In genomic region chr2:85704038-85704437, GRCh38 we compare ENCODE assay signal across 29 cellular contexts. TPM values are rescaled to one million over a fixed set of nuclear protein-coding genes. Genes with fewer than 3 reads are reported as not detected.
DNase-seq lines count a peak whose midpoint lies in the region; ATAC-seq and TF ChIP-seq lines count a peak whose summit lies in the region.
"Had no signal": no experiment of that assay in that cellular context is flagged by ENCODE, and none has a peak within 500 bp of the region (broad histone marks: within the 10 kb centered on the region; RNA-seq: fewer than 3 reads in every experiment).

No MANE protein-coding gene starts in this region.

- intact Hi-C loops in dendritic cell treated with granulocyte-macrophage colony-stimulating factor and Interleukin-4, amounts not matched to agents 40 ng/mL and 50 ng/mL, for 4 days (cut with micrococcal nuclease), result no loop called here
- intact Hi-C loops in right cardiac atrium (cut with DNase I) (loop anchor here in 1 of 4 donors (10.0 kb wide), 1 partner anchor 69 kb away; no protein-coding TSS in a partner anchor), aorta (cut with DNase I) (no loop called here)

- H3K4me1 Mint-ChIP-seq in activated CD8-positive, alpha-beta memory T cell treated with anti-CD3 and anti-CD28 coated beads, Interleukin-2, amount 10 ng/mL, durations not matched to agents 7 days and 5 days, result peaks cover 73% of the 10 kb centered on the region
- H3K4me1 Mint-ChIP-seq in dendritic cell treated with granulocyte-macrophage colony-stimulating factor and Interleukin-4, amounts not matched to agents 40 ng/mL and 50 ng/mL, for 4 days (ENCODE audit: low read depth), result peaks cover 69% of the 10 kb centered on the region
- peaks cover 49% of the 10 kb centered on the region for H3K4me1 Mint-ChIP-seq in stimulated activated memory B cell treated with anti-CD40 and anti-IgM and Interleukin-4, amounts not matched to agents 10 μg/mL and 1 μg/mL and 100 μg/mL, for 72 hours

- CTCF ChIA-PET in activated CD8-positive, alpha-beta memory T cell treated with anti-CD3 and anti-CD28 coated beads, Interleukin-2, amount 10 ng/mL, durations not matched to agents 7 days and 5 days (lab: Charles Lee), result interaction anchor here (0.8 to 8.9 kb wide), 7 partner anchors 9 to 110 kb away, joined by 3 to 189 read pairs (median 7); partner anchors contain the start of gene GNLY

- H4K20me1 ChIP-seq in KMS-11 (ENCODE audit: insufficient read depth), result no peaks in the 10 kb centered on the region

- H3K4me3 ChIP-seq in KMS-11 (IDR thresholded peaks at IDR 0.05; ENCODE audit: insufficient read depth, low read depth, low read length) (no peak overlapping the region), right cardiac atrium (ENCODE audit: low read length) (no peak overlapping the region), aorta (ENCODE audit: low read length in 2 of 2) (no peak overlapping the region)
- H3K4me3 ChIP-seq: lung, thyroid gland had no signal

- H3K9me3 ChIP-seq in right cardiac atrium (ENCODE audit: control insufficient read depth, low read length) (no peaks in the 10 kb centered on the region), aorta (ENCODE audit: control insufficient read depth, low read length) (no peaks in the 10 kb centered on the region)
- H3K9me3 ChIP-seq: Peyer's patch, thyroid gland had no signal

- H3K9ac ChIP-seq in KMS-11, result 0 out of 2 replicates have a peak overlapping the region, but pooled peaks have one; percentile 20

- H2AFZ ChIP-seq in KMS-11 (ENCODE audit: low read depth), result no peak overlapping the region

- WGBS in right cardiac atrium, result 92% methylated on average over 3 of the region's 3 CpGs
- 89 to 91% methylated on average over 3 of the region's 3 CpGs for WGBS in aorta, 2 donors

- H3K27me3 Mint-ChIP-seq in activated CD8-positive, alpha-beta memory T cell treated with anti-CD3 and anti-CD28 coated beads, Interleukin-2, amount 10 ng/mL, durations not matched to agents 7 days and 5 days, result peaks cover 10% of the 10 kb centered on the region
- H3K27me3 Mint-ChIP-seq in dendritic cell treated with granulocyte-macrophage colony-stimulating factor and Interleukin-4, amounts not matched to agents 40 ng/mL and 50 ng/mL, for 4 days, result no peaks in the 10 kb centered on the region
- no peaks in the 10 kb centered on the region for H3K27me3 Mint-ChIP-seq in stimulated activated memory B cell treated with anti-CD40 and anti-IgM and Interleukin-4, amounts not matched to agents 10 μg/mL and 1 μg/mL and 100 μg/mL, for 72 hours

- peak overlapping the region; percentile 77 for H3K27ac Mint-ChIP-seq in activated CD8-positive, alpha-beta memory T cell treated with anti-CD3 and anti-CD28 coated beads, Interleukin-2, amount 10 ng/mL, durations not matched to agents 7 days and 5 days
- H3K27ac Mint-ChIP-seq in dendritic cell treated with granulocyte-macrophage colony-stimulating factor and Interleukin-4, amounts not matched to agents 40 ng/mL and 50 ng/mL, for 4 days, result peak overlapping the region; percentile 86
- peak overlapping the region; percentile 64 for H3K27ac Mint-ChIP-seq in stimulated activated memory B cell treated with anti-CD40 and anti-IgM and Interleukin-4, amounts not matched to agents 10 μg/mL and 1 μg/mL and 100 μg/mL, for 72 hours
- H3K27ac Mint-ChIP-seq: activated naive CD8-positive, alpha-beta T cell treated with anti-CD3 and anti-CD28 coated beads for 36 hours; activated T-cell treated with anti-CD3 and anti-CD28 coated beads, Interleukin-2, amount 50 U/mL, for 24 hours had no signal

- peaks cover 6% of the 10 kb centered on the region for H3K36me3 Mint-ChIP-seq in activated CD8-positive, alpha-beta memory T cell treated with anti-CD3 and anti-CD28 coated beads, Interleukin-2, amount 10 ng/mL, durations not matched to agents 7 days and 5 days
- no peaks in the 10 kb centered on the region for H3K36me3 Mint-ChIP-seq in dendritic cell treated with granulocyte-macrophage colony-stimulating factor and Interleukin-4, amounts not matched to agents 40 ng/mL and 50 ng/mL, for 4 days (ENCODE audit: low read depth)
- H3K36me3 Mint-ChIP-seq in stimulated activated memory B cell treated with anti-CD40 and anti-IgM and Interleukin-4, amounts not matched to agents 10 μg/mL and 1 μg/mL and 100 μg/mL, for 72 hours, result no peaks in the 10 kb centered on the region
- H3K36me3 Mint-ChIP-seq: activated naive CD8-positive, alpha-beta T cell treated with anti-CD3 and anti-CD28 coated beads for 36 hours had no signal

- H3K4me1 ChIP-seq in KMS-11 (ENCODE audit: low read depth, poor library complexity, severe bottlenecking) (peaks cover 70% of the 10 kb centered on the region), right cardiac atrium (ENCODE audit: control insufficient read depth, insufficient read depth, low read length) (peaks cover 2% of the 10 kb centered on the region), aorta (ENCODE audit: control insufficient read depth in 1 of 2, insufficient read depth in 2 of 2, low read length in 2 of 2) (no peaks in the 10 kb centered on the region)

- no peak for TF ChIP-seq CTCF in KMS-11 (conservative IDR thresholded peaks at IDR 0.05; ENCODE audit: low read depth, low read length)

- H3K9me3 Mint-ChIP-seq in activated CD8-positive, alpha-beta memory T cell treated with anti-CD3 and anti-CD28 coated beads, Interleukin-2, amount 10 ng/mL, durations not matched to agents 7 days and 5 days (ENCODE audit: low read depth), result no peaks in the 10 kb centered on the region
- H3K9me3 Mint-ChIP-seq in dendritic cell treated with granulocyte-macrophage colony-stimulating factor and Interleukin-4, amounts not matched to agents 40 ng/mL and 50 ng/mL, for 4 days, result peaks cover 6% of the 10 kb centered on the region
- H3K9me3 Mint-ChIP-seq in stimulated activated memory B cell treated with anti-CD40 and anti-IgM and Interleukin-4, amounts not matched to agents 10 μg/mL and 1 μg/mL and 100 μg/mL, for 72 hours, result no peaks in the 10 kb centered on the region
- H3K9me3 Mint-ChIP-seq: activated naive CD8-positive, alpha-beta T cell treated with anti-CD3 and anti-CD28 coated beads for 36 hours; activated T-cell treated with anti-CD3 and anti-CD28 coated beads, Interleukin-2, amount 50 U/mL, for 24 hours had no signal

- no peaks in the 10 kb centered on the region for H3K79me2 ChIP-seq in KMS-11 (ENCODE audit: insufficient read depth, low read depth)

- peak overlapping the region; percentile 68 for H3K4me2 ChIP-seq in KMS-11

- H3K27ac ChIP-seq in KMS-11, result peak overlapping the region; percentile 39; the same call in 1 of the 2 replicates
- H3K27ac ChIP-seq in right cardiac atrium (ENCODE audit: low read length), result no peak overlapping the region
- no peak overlapping the region for H3K27ac ChIP-seq in aorta (ENCODE audit: low read depth in 1 of 2, low read length in 2 of 2)
- H3K27ac ChIP-seq: C4-2B, VCaP had no signal

- H3K4me3 Mint-ChIP-seq in activated CD8-positive, alpha-beta memory T cell treated with anti-CD3 and anti-CD28 coated beads, Interleukin-2, amount 10 ng/mL, durations not matched to agents 7 days and 5 days, result no peak overlapping the region
- no peak overlapping the region for H3K4me3 Mint-ChIP-seq in dendritic cell treated with granulocyte-macrophage colony-stimulating factor and Interleukin-4, amounts not matched to agents 40 ng/mL and 50 ng/mL, for 4 days
- no peak overlapping the region for H3K4me3 Mint-ChIP-seq in stimulated activated memory B cell treated with anti-CD40 and anti-IgM and Interleukin-4, amounts not matched to agents 10 μg/mL and 1 μg/mL and 100 μg/mL, for 72 hours
- H3K4me3 Mint-ChIP-seq: activated naive CD8-positive, alpha-beta T cell treated with anti-CD3 and anti-CD28 coated beads for 36 hours; activated T-cell treated with anti-CD3 and anti-CD28 coated beads, Interleukin-2, amount 50 U/mL, for 24 hours had no signal

- ATAC-seq in activated CD8-positive, alpha-beta memory T cell treated with anti-CD3 and anti-CD28 coated beads, Interleukin-2, amount 10 ng/mL, durations not matched to agents 7 days and 5 days, result no peak
- no peak for ATAC-seq in stimulated activated memory B cell treated with anti-CD40 and anti-IgM and Interleukin-4, amounts not matched to agents 10 μg/mL and 1 μg/mL and 100 μg/mL, for 72 hours
- ATAC-seq in right cardiac atrium (no peak), aorta (ENCODE audit: low FRiP score) (no peak)
- ATAC-seq: esophagus mucosa had no signal

- H3K36me3 ChIP-seq in KMS-11 (ENCODE audit: insufficient read depth), result no peaks in the 10 kb centered on the region
- no peaks in the 10 kb centered on the region for H3K36me3 ChIP-seq in aorta (ENCODE audit: control insufficient read depth in 1 of 2, insufficient read depth in 2 of 2, low read length in 1 of 2)
- H3K36me3 ChIP-seq: Peyer's patch, thyroid gland had no signal

- DNase-seq in activated CD8-positive, alpha-beta memory T cell treated with anti-CD3 and anti-CD28 coated beads, Interleukin-2, amount 10 ng/mL, durations not matched to agents 7 days and 5 days, result no peak
- DNase-seq in activated CD8-positive, alpha-beta memory T cell treated with anti-CD3 and anti-CD28 coated beads for 24 hours, result no peak
- DNase-seq in right cardiac atrium (no peak), aorta (no peak), epidermal melanocyte (ENCODE audit: insufficient read length, low spot score) (no peak)
- DNase-seq: ACHN; activated CD4-positive, alpha-beta T cell treated with anti-CD3 and anti-CD28 coated beads, Interleukin-2, amount 50 U/mL, for 48 hours; activated naive CD8-positive, alpha-beta T cell treated with anti-CD3 and anti-CD28 coated beads for 36 hours; activated T-cell treated with anti-CD3 and anti-CD28 coated beads, Interleukin-2, amount 50 U/mL, for 24 hours; effector CD8-positive, alpha-beta T cell; foreskin melanocyte; islet precursor cell; NCI-H2171; NCI-H524 treated with DMSO at 0.1 percent for 48 hours; Peyer's patch; small intestine; stimulated activated CD4-positive, alpha-beta T cell treated with anti-CD3 and anti-CD28 coated beads, Interleukin-2, amount 100 ng/mL, for 24 hours; stimulated activated naive CD4-positive, alpha-beta T cell; thyroid gland had no signal

- no peaks in the 10 kb centered on the region for H3K27me3 ChIP-seq in KMS-11 (ENCODE audit: insufficient read depth, low read depth)
- H3K27me3 ChIP-seq in right cardiac atrium (ENCODE audit: control insufficient read depth, insufficient read depth), result no peaks in the 10 kb centered on the region
- no peaks in the 10 kb centered on the region for H3K27me3 ChIP-seq in aorta (ENCODE audit: control insufficient read depth in 1 of 2, insufficient read depth in 2 of 2, low read length in 1 of 2)
- H3K27me3 ChIP-seq: Peyer's patch, thyroid gland had no signal

RNA-seq across cellular contexts. Expression of gene GNLY, which starts 9.9 kb away (rescaled TPM):
- 1,000 to 10,000 TPM in 1 of 2 experiments, 100 to 1,000 TPM in 1; 364 to 1,915 TPM for total RNA-seq in activated CD8-positive, alpha-beta memory T cell treated with anti-CD3 and anti-CD28 coated beads, Interleukin-2, amount 10 ng/mL, durations not matched to agents 7 days and 5 days
- total RNA-seq in right cardiac atrium (1 to 10 TPM in 3 of 4 donors, not detected in 1; 1.4 to 2.3 (median 2.1) TPM), aorta (1 to 10 TPM; 2.1 to 8.0 TPM)
- polyA plus RNA-seq in right cardiac atrium (2.6 TPM), aorta (under 1 TPM in 1 of 2 donors, not detected in 1; 0.43 TPM)
- total RNA-seq: chondrocyte, H1 had no signal

RNA-seq across cellular contexts. Expression of gene SFTPB, which starts 36.0 kb away (rescaled TPM):
- not detected for total RNA-seq in activated CD8-positive, alpha-beta memory T cell treated with anti-CD3 and anti-CD28 coated beads, Interleukin-2, amount 10 ng/mL, durations not matched to agents 7 days and 5 days
- total RNA-seq in right cardiac atrium, result 1 to 10 TPM in 1 of 4 donors, under 1 TPM in 1, not detected in 2; 0.60 to 3.1 TPM
- not detected for polyA plus RNA-seq in right cardiac atrium
- 1 to 10 TPM in 1 of 2 donors, not detected in 1; 1.7 TPM for total RNA-seq in aorta
- polyA plus RNA-seq in aorta, result 1 to 10 TPM; 2.3 to 8.1 TPM
- total RNA-seq: activated naive CD8-positive, alpha-beta T cell treated with anti-CD3 and anti-CD28 coated beads for 36 hours; chondrocyte; H1; T-helper 1 cell treated with Interleukin-12 subunit alpha and Interleukin-12 subunit beta and Interleukin-4 antibody, amounts not matched to agents 30 ng/mL and 1 ng/mL, for 36 hours had no signal
- polyA plus RNA-seq: H1 had no signal

RNA-seq across cellular contexts. Expression of gene ATOH8, which starts 49.8 kb away (rescaled TPM):
- total RNA-seq in activated CD8-positive, alpha-beta memory T cell treated with anti-CD3 and anti-CD28 coated beads, Interleukin-2, amount 10 ng/mL, durations not matched to agents 7 days and 5 days, result under 1 TPM; 0.12 to 0.40 TPM
- 10 to 100 TPM; 35.7 to 55.5 (median 45.7) TPM for total RNA-seq in right cardiac atrium
- polyA plus RNA-seq in right cardiac atrium, result 57.8 TPM
- total RNA-seq in aorta, result 10 to 100 TPM; 56.7 to 68.5 TPM
- polyA plus RNA-seq in aorta, result 10 to 100 TPM; 51.5 to 78.8 TPM
- total RNA-seq: activated naive CD8-positive, alpha-beta T cell treated with anti-CD3 and anti-CD28 coated beads for 36 hours had no signal

Comparison
In these comparisons a context has a peak if more than half of its experiments do, and no peak if none do; other contexts are left out.
1. RNA of gene GNLY, which starts 9.9 kb away (total RNA-seq): 364 to 1,915 TPM in activated CD8-positive, alpha-beta memory T cell treated with anti-CD3 and anti-CD28 coated beads, Interleukin-2, amount 10 ng/mL, durations not matched to agents 7 days and 5 days; 2.1 to 8.0 TPM in aorta and 1.4 to 2.3 TPM in right cardiac atrium; every median in the first group is over 10 times any median in the second.
2. RNA of gene ATOH8, which starts 49.8 kb away (total RNA-seq): 56.7 to 68.5 TPM in aorta and 35.7 to 55.5 TPM in right cardiac atrium; 0.12 to 0.40 TPM in activated CD8-positive, alpha-beta memory T cell treated with anti-CD3 and anti-CD28 coated beads, Interleukin-2, amount 10 ng/mL, durations not matched to agents 7 days and 5 days; every median in the first group is over 10 times any median in the second.
3. Peak in every context shown above with its lines, with median percentiles within 50 percentile points of each other: H3K27ac Mint-ChIP-seq.